Comparison of ENCODE assay signal across 13 cellular contexts in genomic region chr10:95233377-95234034, GRCh38. TPM values are rescaled to one million over a fixed set of nuclear protein-coding genes. Genes with fewer than 3 reads are reported as not detected.
"Had no signal": no experiment of that assay in that cellular context is flagged by ENCODE, and none has a peak within 500 bp of the region (broad histone marks: within the 10 kb centered on the region; RNA-seq: fewer than 3 reads in every experiment).

No MANE protein-coding gene starts in this region.

- H3K4me3 ChIP-seq: smooth muscle cell, thyroid gland had no signal

- H3K27ac Mint-ChIP-seq: activated CD4-positive, alpha-beta memory T cell treated with anti-CD3 and anti-CD28 coated beads for 36 hours; activated naive CD8-positive, alpha-beta T cell treated with anti-CD3 and anti-CD28 coated beads for 36 hours; stimulated activated effector memory CD8-positive, alpha-beta T cell treated with anti-CD3 and anti-CD28 coated beads, Interleukin-12 subunit alpha, Interleukin-12 subunit beta, amount 100 ng/mL, for 72 hours had no signal

- ATAC-seq: naive thymus-derived CD4-positive, alpha-beta T cell; right cardiac atrium; stimulated activated effector memory CD8-positive, alpha-beta T cell treated with anti-CD3 and anti-CD28 coated beads, Interleukin-12 subunit alpha, Interleukin-12 subunit beta, amount 100 ng/mL, for 72 hours had no signal

- H3K27me3 ChIP-seq: thyroid gland had no signal

- H3K9me3 ChIP-seq: thyroid gland had no signal

- H3K4me3 Mint-ChIP-seq: activated CD4-positive, alpha-beta memory T cell treated with anti-CD3 and anti-CD28 coated beads for 36 hours; activated naive CD8-positive, alpha-beta T cell treated with anti-CD3 and anti-CD28 coated beads for 36 hours; stimulated activated effector memory CD8-positive, alpha-beta T cell treated with anti-CD3 and anti-CD28 coated beads, Interleukin-12 subunit alpha, Interleukin-12 subunit beta, amount 100 ng/mL, for 72 hours had no signal

- H3K4me2 ChIP-seq: smooth muscle cell had no signal

- H3K9me3 Mint-ChIP-seq: activated CD4-positive, alpha-beta memory T cell treated with anti-CD3 and anti-CD28 coated beads for 36 hours; stimulated activated effector memory CD8-positive, alpha-beta T cell treated with anti-CD3 and anti-CD28 coated beads, Interleukin-12 subunit alpha, Interleukin-12 subunit beta, amount 100 ng/mL, for 72 hours had no signal

- DNase-seq: activated CD4-positive, alpha-beta memory T cell treated with anti-CD3 and anti-CD28 coated beads for 36 hours; activated gamma-delta T cell treated with Interleukin-2 at 50 U/mL for 16 hours; activated naive CD8-positive, alpha-beta T cell treated with anti-CD3 and anti-CD28 coated beads for 36 hours; activated T-cell treated with anti-CD3 and anti-CD28 coated beads, Interleukin-2, amount 50 U/mL, for 48 hours; naive thymus-derived CD4-positive, alpha-beta T cell; posterior cingulate gyrus; right cardiac atrium; thyroid gland had no signal

- H3K27ac ChIP-seq: thyroid gland had no signal

RNA-seq across cellular contexts. Expression of gene ACSM6, which starts 39.5 kb away (rescaled TPM):
- total RNA-seq: activated CD4-positive, alpha-beta memory T cell treated with anti-CD3 and anti-CD28 coated beads for 36 hours; activated naive CD8-positive, alpha-beta T cell treated with anti-CD3 and anti-CD28 coated beads for 36 hours; endothelial cell of umbilical vein; lung microvascular endothelial cell; mononuclear cell; naive thymus-derived CD4-positive, alpha-beta T cell; right cardiac atrium; smooth muscle cell had no signal
- polyA plus RNA-seq: endothelial cell of umbilical vein; naive thymus-derived CD4-positive, alpha-beta T cell; right cardiac atrium; smooth muscle cell had no signal
